2 cellular contexts compared by ENCODE assay signal in genomic region chr5:169581580-169582227, GRCh38.
TF ChIP-seq lines count a peak whose summit lies in the region.

No MANE protein-coding gene starts in this region.

TF ChIP-seq in WTC11, 78 proteins besides CTCF, POLR2A, EP300 and RAD21 (continued from another document and continues in another):
- TF ChIP-seq ZNF532 (CRISPR knock-in tag; IDR thresholded peaks at IDR 0.05; ENCODE audit: borderline replicate concordance) (no peak), EMX1 (CRISPR knock-in tag; IDR thresholded peaks at IDR 0.05) (no peak), ZBTB43 (CRISPR knock-in tag; IDR thresholded peaks at IDR 0.05) (no peak), RORB (CRISPR knock-in tag; IDR thresholded peaks at IDR 0.05) (no peak), OVOL2 (CRISPR knock-in tag; IDR thresholded peaks at IDR 0.05; ENCODE audit: borderline replicate concordance) (no peak), ARID4B (CRISPR knock-in tag; IDR thresholded peaks at IDR 0.05; ENCODE audit: borderline replicate concordance) (no peak), ESRRA (CRISPR knock-in tag; IDR thresholded peaks at IDR 0.05; ENCODE audit: borderline replicate concordance) (no peak), ZNF138 (CRISPR knock-in tag; conservative IDR thresholded peaks at IDR 0.05) (no peak), ZSCAN18 (CRISPR knock-in tag; IDR thresholded peaks at IDR 0.05) (no peak), SP1 (CRISPR knock-in tag; conservative IDR thresholded peaks at IDR 0.05) (no peak), ETV6 (CRISPR knock-in tag; IDR thresholded peaks at IDR 0.05) (no peak)

TF ChIP-seq in HepG2, 621 proteins besides CTCF, POLR2A, EP300 and RAD21 (continued from another document):
- no peak for TF ChIP-seq MLXIP (CRISPR knock-in tag; IDR thresholded peaks at IDR 0.05; ENCODE audit: borderline replicate concordance)
- TF ChIP-seq SMC3 (IDR thresholded peaks at IDR 0.05; ENCODE audit: low read length), result peak; percentile 51; the same call in 1 of the 2 replicates
- TF ChIP-seq ZNF383 (CRISPR knock-in tag; IDR thresholded peaks at IDR 0.05; ENCODE audit: borderline replicate concordance), result no peak
